15 cellular contexts compared by ENCODE assay signal in genomic region chr1:84675631-84676030, GRCh38.
"Had no signal": no experiment of that assay in that cellular context is flagged by ENCODE, and none has a peak within 500 bp of the region (broad histone marks: within the 10 kb centered on the region; RNA-seq: fewer than 3 reads in every experiment).

No MANE protein-coding gene starts in this region.

- H3K27me3 Mint-ChIP-seq: naive thymus-derived CD4-positive, alpha-beta T cell; stimulated activated naive B cell treated with anti-CD40 and anti-IgM and Interleukin-4, amounts not matched to agents 10 μg/mL and 1 μg/mL and 100 μg/mL, for 72 hours; stimulated activated naive CD8-positive, alpha-beta T cell treated with anti-CD3 and anti-CD28 coated beads, Interleukin-15, amount 100 ng/mL, for 72 hours had no signal

- H3K4me1 Mint-ChIP-seq: stimulated activated naive B cell treated with anti-CD40 and anti-IgM and Interleukin-4, amounts not matched to agents 10 μg/mL and 1 μg/mL and 100 μg/mL, for 72 hours had no signal

- H3K9me3 Mint-ChIP-seq: naive thymus-derived CD4-positive, alpha-beta T cell; stimulated activated naive B cell treated with anti-CD40 and anti-IgM and Interleukin-4, amounts not matched to agents 10 μg/mL and 1 μg/mL and 100 μg/mL, for 72 hours; stimulated activated naive CD8-positive, alpha-beta T cell treated with anti-CD3 and anti-CD28 coated beads, Interleukin-15, amount 100 ng/mL, for 72 hours had no signal

- H3K27me3 ChIP-seq: heart right ventricle, spleen, testis, tibial nerve had no signal

- H3K4me3 ChIP-seq: heart right ventricle, spleen, testis, tibial nerve had no signal

- DNase-seq: effector memory CD4-positive, alpha-beta T cell; heart right ventricle; hypothalamus; naive thymus-derived CD4-positive, alpha-beta T cell; nephron progenitor cell; spleen; stimulated activated CD4-positive, alpha-beta T cell treated with anti-CD3 and anti-CD28 coated beads, Interleukin-15, amount 100 ng/mL, for 24 hours; stimulated activated CD4-positive, alpha-beta T cell treated with anti-CD3 and anti-CD28 coated beads, Interleukin-1b, Interleukin-23, amount 100 ng/mL, for 48 hours; stimulated activated CD4-positive, alpha-beta T cell treated with anti-CD3 and anti-CD28 coated beads, Interleukin-4, amount 100 ng/mL, for 24 hours; stimulated activated naive B cell treated with anti-CD40 and anti-IgM and Interleukin-4, amounts not matched to agents 10 μg/mL and 1 μg/mL and 100 μg/mL, for 72 hours; stimulated activated naive CD8-positive, alpha-beta T cell treated with anti-CD3 and anti-CD28 coated beads, Interleukin-15, amount 100 ng/mL, for 72 hours; testis had no signal

- H3K27ac ChIP-seq: heart right ventricle, testis, tibial nerve had no signal

- H3K9me3 ChIP-seq: heart right ventricle, spleen, testis, tibial nerve had no signal

- H3K4me1 ChIP-seq: heart right ventricle, testis, tibial nerve had no signal

- H3K27ac Mint-ChIP-seq: naive thymus-derived CD4-positive, alpha-beta T cell; nephron progenitor cell; stimulated activated naive B cell treated with anti-CD40 and anti-IgM and Interleukin-4, amounts not matched to agents 10 μg/mL and 1 μg/mL and 100 μg/mL, for 72 hours; stimulated activated naive CD8-positive, alpha-beta T cell treated with anti-CD3 and anti-CD28 coated beads, Interleukin-15, amount 100 ng/mL, for 72 hours had no signal

- FAIRE-seq: endometrium, frontal cortex had no signal

- H3K4me3 Mint-ChIP-seq: naive thymus-derived CD4-positive, alpha-beta T cell; nephron progenitor cell; stimulated activated naive B cell treated with anti-CD40 and anti-IgM and Interleukin-4, amounts not matched to agents 10 μg/mL and 1 μg/mL and 100 μg/mL, for 72 hours; stimulated activated naive CD8-positive, alpha-beta T cell treated with anti-CD3 and anti-CD28 coated beads, Interleukin-15, amount 100 ng/mL, for 72 hours had no signal

- H3K36me3 ChIP-seq: spleen, tibial nerve had no signal
